20 cellular contexts compared by ENCODE assay signal in the genomic region with DNA sequence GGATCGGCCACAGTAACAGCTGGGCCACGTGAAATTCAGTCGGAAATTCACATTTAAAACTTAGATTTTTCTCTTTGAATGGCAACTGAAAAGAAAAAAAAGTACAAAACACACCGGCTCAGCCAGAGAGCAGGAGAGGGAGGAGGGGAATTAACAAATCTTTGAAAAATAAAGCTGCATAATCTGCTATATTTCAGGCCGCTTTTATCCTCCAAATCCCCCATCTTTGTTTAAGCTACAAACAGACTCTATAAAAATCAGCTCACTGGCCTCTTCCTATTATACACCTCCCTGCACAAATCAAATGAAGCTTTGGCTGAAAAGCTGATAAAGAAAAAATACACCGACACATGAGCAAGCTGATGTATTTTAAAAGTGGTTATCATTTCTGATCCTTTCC.
A peak's percentile ranks its signal among the peaks of the same experiment; 100 is the strongest.
DNase-seq lines count a peak whose midpoint lies in the region; ATAC-seq and TF ChIP-seq lines count a peak whose summit lies in the region.
"Had no signal": no experiment of that assay in that cellular context is flagged by ENCODE, and none has a peak within 500 bp of the region (broad histone marks: within the 10 kb centered on the region; RNA-seq: fewer than 3 reads in every experiment).

No MANE protein-coding gene starts in this region.

- no peak for DNase-seq in H9
- no peak for DNase-seq in caudate nucleus (lab: John Stamatoyannopoulos, UW)
- DNase-seq in neural crest cell (ENCODE audit: low read depth, low spot score): no peak
- no peak for DNase-seq in NCI-H1436 (lab: John Stamatoyannopoulos, UW)
- no peak for DNase-seq in KBM-7
- DNase-seq: CD4-positive, CD25-positive, alpha-beta regulatory T cell; DMS 273 treated with DMSO at 0.1 percent for 48 hours; DMS79 treated with DMSO at 0.1 percent for 48 hours; MM.1S; NCI-H1048; NCI-H1436 treated with DMSO at 0.1 percent for 48 hours; NCI-H1930; NCI-H2227 treated with DMSO at 0.1 percent for 48 hours; NCI-H510A; PC-9; RPMI8226; SIG-M5; SK-N-SH had no signal

- no peak overlapping the region for H4K5ac ChIP-seq in H9 (ENCODE audit: insufficient read length, low read depth, low read length)

- H2BK12ac ChIP-seq in H9 (ENCODE audit: insufficient read length, low read depth, low read length): no peak overlapping the region

- no peaks in the 10 kb centered on the region for H3K9me3 ChIP-seq in H9 (ENCODE audit: control insufficient read depth, low read depth, low read length)
- H3K9me3 ChIP-seq: SK-N-SH had no signal

- no peaks in the 10 kb centered on the region for H3K27me3 Mint-ChIP-seq in H9 (ENCODE audit: low read depth)
- no peaks in the 10 kb centered on the region for H3K27me3 Mint-ChIP-seq in neural crest cell (ENCODE audit: low read depth)
- H3K27me3 Mint-ChIP-seq: CD4-positive, CD25-positive, alpha-beta regulatory T cell had no signal

- no peak overlapping the region for H2AK5ac ChIP-seq in H9 (ENCODE audit: insufficient read length, low read length)

- peak overlapping the region in 2 of 3 experiments; percentile 20 to 85; a peak in 2 of 7 replicates for H3K27ac Mint-ChIP-seq in H9
- H3K27ac Mint-ChIP-seq in neural crest cell (ENCODE audit: unreplicated experiment): peak overlapping the region; percentile 45
- H3K27ac Mint-ChIP-seq: CD4-positive, CD25-positive, alpha-beta regulatory T cell had no signal

- H2AFZ ChIP-seq in H9 (ENCODE audit: low read length): no peak overlapping the region
- H2AFZ ChIP-seq: PC-9 had no signal

- H3K36me3 Mint-ChIP-seq in H9 (ENCODE audit: insufficient read depth in 1 of 3, low read depth in 3 of 3): peaks cover 5 to 19% (median 9%) of the 10 kb centered on the region in 3 experiments; a peak in 6 of 7 replicates
- peaks cover 6% of the 10 kb centered on the region for H3K36me3 Mint-ChIP-seq in neural crest cell (ENCODE audit: low read depth)
- H3K36me3 Mint-ChIP-seq: CD4-positive, CD25-positive, alpha-beta regulatory T cell had no signal

- in situ Hi-C loops in KBM-7 (cut with MboI; ENCODE audit: low pct_unique_long_range_greater_than_20kb, low sequenced_read_pairs): no loop called here

- H2BK15ac ChIP-seq in H9 (ENCODE audit: low read depth, low read length): no peak overlapping the region

- H2BK20ac ChIP-seq in H9 (ENCODE audit: low read depth, low read length, poor library complexity, severe bottlenecking): no peak overlapping the region

- no peak for TF ChIP-seq CTCF in H9 (conservative IDR thresholded peaks at IDR 0.05)
- TF ChIP-seq CTCF in neural crest cell (conservative IDR thresholded peaks at IDR 0.05): no peak

- H3T11ph ChIP-seq in H9 (ENCODE audit: low read length): no peak overlapping the region

- ATAC-seq in GM19395 (IDR thresholded peaks at IDR 0.05; ENCODE audit: unreplicated experiment): no peak
- no peak for ATAC-seq in HG02884 (IDR thresholded peaks at IDR 0.05; ENCODE audit: unreplicated experiment)

- no peak overlapping the region for H3K4me2 ChIP-seq in H9 (ENCODE audit: insufficient read depth, insufficient read length, low read length)
- H3K4me2 ChIP-seq: PC-9, SK-N-SH had no signal

- H3K4me3 Mint-ChIP-seq in H9 (no peak overlapping the region), neural crest cell (no peak overlapping the region)
- H3K4me3 Mint-ChIP-seq: CD4-positive, CD25-positive, alpha-beta regulatory T cell had no signal

- no peak overlapping the region for H3K56ac ChIP-seq in H9 (ENCODE audit: insufficient read length, low read depth, low read length)

- H3K9me3 Mint-ChIP-seq in H9: peaks cover 5 to 8% of the 10 kb centered on the region in 2 experiments; a peak in 4 of 5 replicates
- peaks cover 6% of the 10 kb centered on the region for H3K9me3 Mint-ChIP-seq in neural crest cell

- H3K27ac ChIP-seq in H9 (ENCODE audit: insufficient read length, low read depth, low read length): no peak overlapping the region
- peak overlapping the region; percentile 36 for H3K27ac ChIP-seq in caudate nucleus (ENCODE audit: low read depth, low read length)
- H3K27ac ChIP-seq: PC-9 had no signal

- no peak overlapping the region for H3K23ac ChIP-seq in H9 (ENCODE audit: insufficient read length, low read depth, low read length)

- H3K14ac ChIP-seq in H9 (ENCODE audit: insufficient read depth, low read length): no peak overlapping the region

- peaks cover 6% of the 10 kb centered on the region for H3K4me1 ChIP-seq in H9 (ENCODE audit: insufficient read depth, low read length)

- no peak overlapping the region for H3K4ac ChIP-seq in H9 (ENCODE audit: low read depth, low read length)

- no peaks in the 10 kb centered on the region for H4K20me1 ChIP-seq in H9 (ENCODE audit: control insufficient read depth, insufficient read depth, insufficient read length)

- no peak overlapping the region for H2BK120ac ChIP-seq in H9 (ENCODE audit: low read depth, low read length, poor library complexity, severe bottlenecking)

- no peaks in the 10 kb centered on the region for H3K23me2 ChIP-seq in H9 (ENCODE audit: insufficient read length, low read depth, low read length, poor library complexity, severe bottlenecking)

- H2BK5ac ChIP-seq in H9 (ENCODE audit: insufficient read length, low read length): no peak overlapping the region

- H3K27me3 ChIP-seq in H9 (ENCODE audit: insufficient read depth, low read length): no peaks in the 10 kb centered on the region

- no peak overlapping the region for H4K91ac ChIP-seq in H9 (ENCODE audit: insufficient read length, low read depth, low read length)

- no peak overlapping the region for H3K18ac ChIP-seq in H9 (ENCODE audit: insufficient read length, low read depth, low read length)

- no peaks in the 10 kb centered on the region for H3K79me2 ChIP-seq in H9 (ENCODE audit: insufficient read depth, low read length)

- no peaks in the 10 kb centered on the region for H3K79me1 ChIP-seq in H9 (ENCODE audit: insufficient read depth, low read depth, low read length, poor library complexity, severe bottlenecking)

- no CpG with 5 or more reads among the region's 6 CpGs for WGBS in H9 (ENCODE audit: extremely low coverage, insufficient read length, low lambda C conversion rate)

- no peak overlapping the region for H4K8ac ChIP-seq in H9 (replicated peaks; ENCODE audit: insufficient read length, low read depth, low read length)

- H3K4me1 Mint-ChIP-seq in H9: peaks cover 44 to 60% of the 10 kb centered on the region in 2 experiments
- H3K4me1 Mint-ChIP-seq in neural crest cell: peaks cover 14% of the 10 kb centered on the region
- H3K4me1 Mint-ChIP-seq: CD4-positive, CD25-positive, alpha-beta regulatory T cell had no signal

- no peak overlapping the region for H3K9ac ChIP-seq in H9 (ENCODE audit: extremely low read depth, insufficient read length, low read length)
- H3K9ac ChIP-seq: SK-N-SH had no signal
